ENCODE assay signal across 1 cellular context in the genomic region with DNA sequence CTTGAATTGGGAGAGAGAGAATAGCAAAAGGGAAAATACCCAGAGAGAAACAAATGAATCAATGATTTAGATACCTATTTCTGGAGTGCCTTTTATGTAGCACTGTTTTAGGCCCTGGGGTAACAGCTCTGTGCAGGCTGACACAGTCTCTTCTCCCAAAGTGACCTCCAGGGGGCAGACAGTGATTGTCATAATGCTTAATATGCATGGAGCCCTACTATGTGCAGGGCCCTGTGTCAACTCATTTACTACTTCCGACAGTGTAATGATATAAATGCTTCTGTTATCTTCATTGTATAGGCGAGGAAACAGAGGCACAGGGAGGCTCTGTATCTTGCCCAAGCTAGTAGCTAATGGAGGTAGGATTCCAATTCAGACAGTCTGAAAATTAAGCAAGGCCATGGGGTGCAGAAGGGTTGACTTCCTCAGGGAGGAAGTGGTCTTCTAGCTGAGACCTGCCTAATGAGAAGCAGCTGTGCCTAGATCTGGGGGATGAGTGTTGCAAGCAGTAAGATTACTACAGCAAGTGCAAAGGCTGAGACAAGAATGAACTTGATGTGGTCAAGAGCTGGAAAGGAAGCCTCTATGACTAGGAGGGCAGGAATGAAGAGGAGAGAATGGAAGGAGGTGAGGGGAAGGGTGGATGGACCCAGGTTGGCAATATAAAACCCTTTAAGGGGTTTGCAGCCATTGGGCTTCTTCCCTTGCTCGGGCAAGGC.
TF ChIP-seq lines count a peak whose summit lies in the region.

No MANE protein-coding gene starts in this region.

TF ChIP-seq in H1, 55 proteins besides CTCF, POLR2A, EP300 and RAD21 (continued from another document):
- TF ChIP-seq CBX5 (IDR thresholded peaks at IDR 0.05; ENCODE audit: low read depth, low read length) (no peak), SP1 (IDR thresholded peaks at IDR 0.05; ENCODE audit: low read depth, low read length) (no peak), SP2 (IDR thresholded peaks at IDR 0.05; ENCODE audit: low read length) (no peak), KDM4A (IDR thresholded peaks at IDR 0.05; ENCODE audit: low read depth, low read length, severe bottlenecking) (no peak), NRF1 (IDR thresholded peaks at IDR 0.05; ENCODE audit: low read depth, low read length) (no peak), SIX5 (IDR thresholded peaks at IDR 0.05; ENCODE audit: low read depth, low read length) (no peak), BRCA1 (IDR thresholded peaks at IDR 0.05; ENCODE audit: low read depth, low read length) (no peak), RFX5 (IDR thresholded peaks at IDR 0.05; ENCODE audit: borderline replicate concordance, low read depth, low read length) (no peak), KDM5A (IDR thresholded peaks at IDR 0.05; ENCODE audit: low read length) (no peak), CREB1 (IDR thresholded peaks at IDR 0.05) (no peak), GABPA (IDR thresholded peaks at IDR 0.05; ENCODE audit: borderline replicate concordance, insufficient read depth, low read length) (no peak)
- TF ChIP-seq, protein P1, sequence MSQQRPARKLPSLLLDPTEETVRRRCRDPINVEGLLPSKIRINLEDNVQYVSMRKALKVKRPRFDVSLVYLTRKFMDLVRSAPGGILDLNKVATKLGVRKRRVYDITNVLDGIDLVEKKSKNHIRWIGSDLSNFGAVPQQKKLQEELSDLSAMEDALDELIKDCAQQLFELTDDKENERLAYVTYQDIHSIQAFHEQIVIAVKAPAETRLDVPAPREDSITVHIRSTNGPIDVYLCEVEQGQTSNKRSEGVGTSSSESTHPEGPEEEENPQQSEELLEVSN (IDR thresholded peaks at IDR 0.05), result no peak
